1 cellular context compared by ENCODE assay signal in genomic region chr6:44737829-44738528, GRCh38.
TF ChIP-seq lines count a peak whose summit lies in the region.

No MANE protein-coding gene starts in this region.

TF ChIP-seq in GM12878, 131 proteins besides CTCF, POLR2A, EP300 and RAD21 (continued from another document):
- TF ChIP-seq, protein P1, sequence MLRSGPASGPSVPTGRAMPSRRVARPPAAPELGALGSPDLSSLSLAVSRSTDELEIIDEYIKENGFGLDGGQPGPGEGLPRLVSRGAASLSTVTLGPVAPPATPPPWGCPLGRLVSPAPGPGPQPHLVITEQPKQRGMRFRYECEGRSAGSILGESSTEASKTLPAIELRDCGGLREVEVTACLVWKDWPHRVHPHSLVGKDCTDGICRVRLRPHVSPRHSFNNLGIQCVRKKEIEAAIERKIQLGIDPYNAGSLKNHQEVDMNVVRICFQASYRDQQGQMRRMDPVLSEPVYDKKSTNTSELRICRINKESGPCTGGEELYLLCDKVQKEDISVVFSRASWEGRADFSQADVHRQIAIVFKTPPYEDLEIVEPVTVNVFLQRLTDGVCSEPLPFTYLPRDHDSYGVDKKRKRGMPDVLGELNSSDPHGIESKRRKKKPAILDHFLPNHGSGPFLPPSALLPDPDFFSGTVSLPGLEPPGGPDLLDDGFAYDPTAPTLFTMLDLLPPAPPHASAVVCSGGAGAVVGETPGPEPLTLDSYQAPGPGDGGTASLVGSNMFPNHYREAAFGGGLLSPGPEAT (IDR thresholded peaks at IDR 0.05; ENCODE audit: low read depth): peak; percentile 56
- TF ChIP-seq ZNF274 (IDR thresholded peaks at IDR 0.05; ENCODE audit: insufficient read depth, insufficient read length) (no peak), CREM (IDR thresholded peaks at IDR 0.05; ENCODE audit: low read depth) (no peak), BHLHE40 (IDR thresholded peaks at IDR 0.05; ENCODE audit: borderline replicate concordance in 1 of 2, low read depth in 2 of 2, low read length in 1 of 2) (peak in 1 of 2 experiments; percentile 18; a peak in 1 of 4 replicates), NR2F1 (conservative IDR thresholded peaks at IDR 0.05) (peak; percentile 54), JUNB (IDR thresholded peaks at IDR 0.05) (peak; percentile 43), SREBF1 (IDR thresholded peaks at IDR 0.05; ENCODE audit: low read length) (no peak), MTA2 (IDR thresholded peaks at IDR 0.05; ENCODE audit: low read depth) (peak; percentile 48; the same call in 1 of the 2 replicates), HDGF (IDR thresholded peaks at IDR 0.05) (no peak), DPF2 (IDR thresholded peaks at IDR 0.05) (0 out of 2 replicates have a peak, but pooled peaks have one; percentile 45), EED (IDR thresholded peaks at IDR 0.05; ENCODE audit: low read depth) (peak; percentile 61), ZNF384 (IDR thresholded peaks at IDR 0.05; ENCODE audit: borderline replicate concordance, low read depth, low read length) (no peak), IKZF2 (IDR thresholded peaks at IDR 0.05) (peak; percentile 69 to 75), MXI1 (IDR thresholded peaks at IDR 0.05; ENCODE audit: low read depth, low read length) (0 out of 2 replicates have a peak, but pooled peaks have one; percentile 35), IKZF1 (conservative IDR thresholded peaks at IDR 0.05) (peak; percentile 56), SPI1 (IDR thresholded peaks at IDR 0.05; ENCODE audit: borderline replicate concordance, insufficient read depth, low read depth, low read length) (peak; percentile 89)
